In genomic region chr18:45212186-45213039, GRCh38 we compare ENCODE assay signal across 9 cellular contexts.
DNase-seq lines count a peak whose midpoint lies in the region; ATAC-seq and TF ChIP-seq lines count a peak whose summit lies in the region.
"Had no signal": no experiment of that assay in that cellular context is flagged by ENCODE, and none has a peak within 500 bp of the region (broad histone marks: within the 10 kb centered on the region; RNA-seq: fewer than 3 reads in every experiment).

No MANE protein-coding gene starts in this region.

- no peaks in the 10 kb centered on the region for H3K9me3 Mint-ChIP-seq in activated CD4-positive, alpha-beta T cell treated with anti-CD3 and anti-CD28 coated beads, Interleukin-2, amount 10 ng/mL, durations not matched to agents 24 days and 14 days
- H3K9me3 Mint-ChIP-seq: T-helper 1 cell treated with Interleukin-12 subunit alpha and Interleukin-12 subunit beta and Interleukin-4 antibody, amounts not matched to agents 30 μg/mL and 1 μg/mL, for 36 hours had no signal

- H3K27me3 ChIP-seq in lung (ENCODE audit: control insufficient read depth, insufficient read depth), result no peaks in the 10 kb centered on the region

- H3K27me3 Mint-ChIP-seq in activated CD4-positive, alpha-beta T cell treated with anti-CD3 and anti-CD28 coated beads, Interleukin-2, amount 10 ng/mL, durations not matched to agents 24 days and 14 days, result no peaks in the 10 kb centered on the region

- DNase-seq in CMK (ENCODE audit: low read depth) (peak; percentile 42), NCI-H526 (lab: John Stamatoyannopoulos, UW) (peak; percentile 41 to 80), dermis microvascular lymphatic vessel endothelial cell (ENCODE audit: low read depth in 2 of 2) (peak; percentile 64 to 72), lung (ENCODE audit: low spot score) (peak; percentile 78)
- DNase-seq in activated CD4-positive, alpha-beta T cell treated with anti-CD3 and anti-CD28 coated beads, Interleukin-2, amount 10 ng/mL, durations not matched to agents 24 days and 14 days, result peak; percentile 92
- peak; percentile 46 for DNase-seq in stimulated activated CD8-positive, alpha-beta memory T cell treated with anti-CD3 and anti-CD28 coated beads, Interleukin-15, amount 100 ng/mL, for 1 hour (ENCODE audit: low read depth)

- WGBS in lung, 2 donors, result 58 to 60% methylated on average over 13 of the region's 13 CpGs

- H3K9me3 ChIP-seq in lung (ENCODE audit: control insufficient read depth in 2 of 2, insufficient read depth in 1 of 2, low read length in 1 of 2), result no peaks in the 10 kb centered on the region

- no peak overlapping the region for H3K27ac Mint-ChIP-seq in activated CD4-positive, alpha-beta T cell treated with anti-CD3 and anti-CD28 coated beads, Interleukin-2, amount 10 ng/mL, durations not matched to agents 24 days and 14 days
- H3K27ac Mint-ChIP-seq: T-helper 1 cell treated with Interleukin-12 subunit alpha and Interleukin-12 subunit beta and Interleukin-4 antibody, amounts not matched to agents 30 μg/mL and 1 μg/mL, for 36 hours had no signal

- H3K4me3 ChIP-seq in lung, result no peak overlapping the region

- no peaks in the 10 kb centered on the region for H3K4me1 Mint-ChIP-seq in activated CD4-positive, alpha-beta T cell treated with anti-CD3 and anti-CD28 coated beads, Interleukin-2, amount 10 ng/mL, durations not matched to agents 24 days and 14 days

- ATAC-seq in GM19463 (IDR thresholded peaks at IDR 0.05; ENCODE audit: unreplicated experiment), result peak; percentile 100
- peak; percentile 100 for ATAC-seq in HG03520 (IDR thresholded peaks at IDR 0.05; ENCODE audit: unreplicated experiment)
- peak; percentile 92 for ATAC-seq in lung (ENCODE audit: insufficient read depth, low FRiP score)

- no peaks in the 10 kb centered on the region for H3K36me3 ChIP-seq in lung (ENCODE audit: control insufficient read depth in 2 of 2, insufficient read depth in 2 of 2, low read length in 2 of 2)

- H3K4me1 ChIP-seq in lung (ENCODE audit: control insufficient read depth in 2 of 2, insufficient read depth in 2 of 2, low read length in 2 of 2), result no peaks in the 10 kb centered on the region

- intact Hi-C loops in activated CD4-positive, alpha-beta T cell treated with anti-CD3 and anti-CD28 coated beads, Interleukin-2, amount 10 ng/mL, durations not matched to agents 24 days and 14 days (cut with micrococcal nuclease), result loop anchor here (1.0 to 10.0 kb wide), 5 partner anchors 175 to 1592 kb away; no protein-coding TSS in a partner anchor

- H3K4me3 Mint-ChIP-seq in activated CD4-positive, alpha-beta T cell treated with anti-CD3 and anti-CD28 coated beads, Interleukin-2, amount 10 ng/mL, durations not matched to agents 24 days and 14 days, result no peak overlapping the region
- H3K4me3 Mint-ChIP-seq: T-helper 1 cell treated with Interleukin-12 subunit alpha and Interleukin-12 subunit beta and Interleukin-4 antibody, amounts not matched to agents 30 μg/mL and 1 μg/mL, for 36 hours had no signal

- no peak overlapping the region for H3K27ac ChIP-seq in lung (ENCODE audit: low read depth in 1 of 2, low read length in 1 of 2)

- TF ChIP-seq CTCF in lung (IDR thresholded peaks at IDR 0.05; ENCODE audit: control extremely low read depth, extremely low read depth), result peak; percentile 94

- H3K36me3 Mint-ChIP-seq in activated CD4-positive, alpha-beta T cell treated with anti-CD3 and anti-CD28 coated beads, Interleukin-2, amount 10 ng/mL, durations not matched to agents 24 days and 14 days (ENCODE audit: low read depth), result no peaks in the 10 kb centered on the region

Comparison
In these comparisons a context has a peak if more than half of its experiments do, and no peak if none do; other contexts are left out.
1. DNase-seq: peak in every context shown above with its lines; median percentile 92 in activated CD4-positive, alpha-beta T cell treated with anti-CD3 and anti-CD28 coated beads, Interleukin-2, amount 10 ng/mL, durations not matched to agents 24 days and 14 days; 78 in lung; 68 in dermis microvascular lymphatic vessel endothelial cell; 60 in NCI-H526; 46 in stimulated activated CD8-positive, alpha-beta memory T cell treated with anti-CD3 and anti-CD28 coated beads, Interleukin-15, amount 100 ng/mL, for 1 hour; 42 in CMK.